In the genomic region with DNA sequence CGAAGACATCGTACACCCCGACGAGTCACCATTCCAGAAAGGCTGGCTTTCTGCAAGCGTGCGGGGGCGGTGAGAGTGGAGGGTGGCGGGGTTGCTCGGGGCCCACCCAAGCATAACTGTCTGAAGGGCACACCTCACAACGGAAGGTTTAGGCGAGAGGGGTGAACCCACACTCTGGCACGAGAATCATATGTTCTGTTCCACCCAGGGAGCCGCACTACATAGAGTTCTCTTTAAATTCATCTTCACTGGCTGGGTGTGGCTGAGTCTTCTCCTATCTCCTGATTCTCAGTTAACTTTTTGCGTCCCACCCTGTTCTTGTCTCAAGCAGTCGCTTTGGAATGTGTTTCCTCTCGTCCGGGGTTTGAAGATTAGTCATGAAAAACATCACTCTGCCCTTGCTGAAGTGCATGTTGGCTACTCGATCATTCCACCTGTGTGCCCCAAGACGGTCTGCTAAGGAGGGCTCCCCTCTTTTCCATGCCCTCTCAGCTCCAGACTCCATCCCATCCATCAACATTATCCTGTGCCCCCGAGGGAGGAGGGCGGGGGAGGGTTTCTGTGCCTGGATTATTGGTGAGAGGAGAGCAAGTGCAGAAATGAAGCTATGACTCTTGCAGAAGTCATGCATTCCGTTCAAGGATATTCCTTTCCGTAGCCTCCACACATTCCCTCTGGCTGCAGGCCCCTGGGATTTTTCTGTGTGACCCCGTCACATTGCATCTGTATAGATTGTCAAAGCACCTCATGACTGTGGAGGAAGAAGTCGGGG, we compare ENCODE assay signal across 8 cellular contexts. TPM values are rescaled to one million over a fixed set of nuclear protein-coding genes. Genes with fewer than 3 reads are reported as not detected.
DNase-seq lines count a peak whose midpoint lies in the region; ATAC-seq and TF ChIP-seq lines count a peak whose summit lies in the region.

No MANE protein-coding gene starts in this region.

- H3K27me3 ChIP-seq in BLaER1 treated with 17β-estradiol and CSF1 and Interleukin-3, amounts not matched to agents 10 nM and 100 nM: peaks cover 32 to 39% (median 39%) of the 10 kb centered on the region in 11 experiments
- H3K27me3 ChIP-seq in PC-3 (ENCODE audit: low read length) (no peaks in the 10 kb centered on the region), neural progenitor cell (peaks cover 78% of the 10 kb centered on the region)

- H3F3A ChIP-seq in PC-3 (ENCODE audit: low read length, unreplicated experiment) (no peaks in the 10 kb centered on the region), neural progenitor cell (ENCODE audit: low read depth) (peaks cover 10% of the 10 kb centered on the region)

- TF ChIP-seq CTCF in PC-3 (conservative IDR thresholded peaks at IDR 0.05; ENCODE audit: low read depth, low read length): no peak
- TF ChIP-seq CTCF in neural progenitor cell (IDR thresholded peaks at IDR 0.05): no peak

- no peaks in the 10 kb centered on the region for H3K36me3 Mint-ChIP-seq in neural progenitor cell

- POLR2A ChIA-PET in PC-3 (lab: Charles Lee; ENCODE audit: unreplicated experiment): no interaction called here

- DNase-seq in PC-3 (peak; percentile 21), erythroblast (lab: John Stamatoyannopoulos, UW) (peak; percentile 68 to 80), neural progenitor cell (ENCODE audit: low spot score) (no peak), amygdala (lab: John Stamatoyannopoulos, UW) (no peak)

- peaks cover 11 to 19% (median 15%) of the 10 kb centered on the region in 10 experiments for H3K4me1 ChIP-seq in BLaER1 treated with 17β-estradiol and CSF1 and Interleukin-3, amounts not matched to agents 10 nM and 100 nM
- H3K4me1 ChIP-seq in PC-3 (ENCODE audit: insufficient read depth, low read length) (peaks cover 14% of the 10 kb centered on the region), neural progenitor cell (peaks cover 9% of the 10 kb centered on the region)

- H3K27ac ChIP-seq in BLaER1 treated with 17β-estradiol and CSF1 and Interleukin-3, amounts not matched to agents 10 nM and 100 nM: no peak overlapping the region
- H3K27ac ChIP-seq in PC-3 (ENCODE audit: low read length): no peak overlapping the region
- no peak overlapping the region for H3K27ac ChIP-seq in neural progenitor cell

- H3K36me3 ChIP-seq in BLaER1 treated with 17β-estradiol and CSF1 and Interleukin-3, amounts not matched to agents 10 nM and 100 nM: no peaks in the 10 kb centered on the region
- H3K36me3 ChIP-seq in PC-3 (ENCODE audit: low read depth, low read length) (no peaks in the 10 kb centered on the region), neural progenitor cell (no peaks in the 10 kb centered on the region)

- intact Hi-C loops in PC-3 (cut with micrococcal nuclease): no loop called here

- no peak for ATAC-seq in PC-3
- ATAC-seq in GM21717 (IDR thresholded peaks at IDR 0.05; ENCODE audit: unreplicated experiment): no peak
- no peak for ATAC-seq in GM21528 (IDR thresholded peaks at IDR 0.05; ENCODE audit: low FRiP score, unreplicated experiment)
- no peak for ATAC-seq in GM21723 (IDR thresholded peaks at IDR 0.05; ENCODE audit: unreplicated experiment)

- peaks cover 20% of the 10 kb centered on the region for H3K27me3 Mint-ChIP-seq in neural progenitor cell (ENCODE audit: insufficient read depth, low read depth)

- CTCF ChIA-PET in PC-3 (lab: Charles Lee): interaction anchor here (0.6 to 3.0 kb wide), 3 partner anchors 67 to 1284 kb away, joined by 3 to 67 read pairs (median 54); no protein-coding TSS in a partner anchor

- H3K27ac Mint-ChIP-seq in neural progenitor cell: no peak overlapping the region

- BruUV-seq in PC-3 (replicated peaks; lab: Mats Ljungman, UMichigan): TSS peak; percentile 17

- H3K4me3 Mint-ChIP-seq in neural progenitor cell: peak overlapping the region; percentile 45

- peaks cover 9% of the 10 kb centered on the region for H3K9me3 Mint-ChIP-seq in neural progenitor cell

- no peaks in the 10 kb centered on the region for H3K79me2 ChIP-seq in PC-3 (ENCODE audit: low read length)
- no peaks in the 10 kb centered on the region for H3K79me2 ChIP-seq in neural progenitor cell (ENCODE audit: low read depth)

- peak overlapping the region; percentile 82 to 98 (median 92) for H3K4me2 ChIP-seq in BLaER1 treated with 17β-estradiol and CSF1 and Interleukin-3, amounts not matched to agents 10 nM and 100 nM
- peak overlapping the region; percentile 86 for H3K4me2 ChIP-seq in PC-3 (ENCODE audit: low read length)
- no peak overlapping the region for H3K4me2 ChIP-seq in neural progenitor cell

- H3K9ac ChIP-seq in BLaER1 treated with 17β-estradiol and CSF1 and Interleukin-3, amounts not matched to agents 10 nM and 100 nM: peak overlapping the region in 6 of 11 experiments; percentile 59 to 78 (median 72); a peak in 6 of 22 replicates
- peak overlapping the region; percentile 81 for H3K9ac ChIP-seq in PC-3 (ENCODE audit: low read length)
- no peak overlapping the region for H3K9ac ChIP-seq in neural progenitor cell

- TF ChIP-seq POLR2A in erythroblast (IDR thresholded peaks at IDR 0.05; ENCODE audit: low read length): peak; percentile 26

- no peaks in the 10 kb centered on the region for H4K20me1 ChIP-seq in BLaER1 treated with 17β-estradiol and CSF1 and Interleukin-3, amounts not matched to agents 10 nM and 100 nM
- no peaks in the 10 kb centered on the region for H4K20me1 ChIP-seq in PC-3 (ENCODE audit: low read length)
- peaks cover 3% of the 10 kb centered on the region for H4K20me1 ChIP-seq in neural progenitor cell (ENCODE audit: low read depth)

- peaks cover 0 to 5% (median 0%) of the 10 kb centered on the region in 11 experiments; a peak in 1 of 22 replicates for H3K9me3 ChIP-seq in BLaER1 treated with 17β-estradiol and CSF1 and Interleukin-3, amounts not matched to agents 10 nM and 100 nM (replicated peaks in 1 of 11)
- no peaks in the 10 kb centered on the region for H3K9me3 ChIP-seq in PC-3 (ENCODE audit: low read length)
- H3K9me3 ChIP-seq in neural progenitor cell (ENCODE audit: low read depth): no peaks in the 10 kb centered on the region

- H3K9me2 ChIP-seq in PC-3 (replicated peaks; ENCODE audit: low read length): no peaks in the 10 kb centered on the region

- peak overlapping the region in 1 of 10 experiments; percentile 63; a peak in 1 of 20 replicates for H3K4me3 ChIP-seq in BLaER1 treated with 17β-estradiol and CSF1 and Interleukin-3, amounts not matched to agents 10 nM and 100 nM
- H3K4me3 ChIP-seq in PC-3 (ENCODE audit: low read length) (peak overlapping the region; percentile 68), neural progenitor cell (no peak overlapping the region)

- H3K4me1 Mint-ChIP-seq in neural progenitor cell: peaks cover 32% of the 10 kb centered on the region

- H2AFZ ChIP-seq in PC-3 (ENCODE audit: low read length): peak overlapping the region; percentile 98
- H2AFZ ChIP-seq in neural progenitor cell (replicated peaks): no peak overlapping the region

RNA-seq across cellular contexts. Expression of gene CD34, which starts 53.5 kb away (rescaled TPM):
- total RNA-seq in PC-3 (2014; rRNA removed): not detected in 2 replicates
- 0.12 and 0.43 TPM in 2 replicates for total RNA-seq in neural progenitor cell (ENCODE audit: low replicate concordance)

Comparison
In these comparisons a context has a peak if more than half of its experiments do, and no peak if none do; other contexts are left out.
1. DNase-seq: peak in PC-3 (single experiment) and erythroblast (2 of 2); none in neural progenitor cell (single experiment) and amygdala (0 of 56).